8 cellular contexts compared by ENCODE assay signal in genomic region chr5:126450388-126450787, GRCh38. TPM values are rescaled to one million over a fixed set of nuclear protein-coding genes. Genes with fewer than 3 reads are reported as not detected.
A peak's percentile ranks its signal among the peaks of the same experiment; 100 is the strongest.
DNase-seq lines count a peak whose midpoint lies in the region; ATAC-seq and TF ChIP-seq lines count a peak whose summit lies in the region.

No MANE protein-coding gene starts in this region.

- H3K4me1 Mint-ChIP-seq in T-cell (peaks cover 66 to 74% (median 72%) of the 10 kb centered on the region in 3 donors), GM23338 (peaks cover 9% of the 10 kb centered on the region)

- peak overlapping the region; percentile 99 to 100 for H3K27ac Mint-ChIP-seq in T-cell
- H3K27ac Mint-ChIP-seq in GM23338: no peak overlapping the region

- H2AFZ ChIP-seq in GM23338: no peak overlapping the region

- H3K4me3 ChIP-seq in GM23338: no peak overlapping the region

- POLR2A ChIA-PET in T-cell (lab: Charles Lee): interaction anchor here (0.6 to 2.9 kb wide), 11 partner anchors 21 to 1702 kb away, joined by 3 to 38 read pairs (median 4); partner anchors contain the start of gene GRAMD2B (in 2 of the 2)

- no peaks in the 10 kb centered on the region for H3F3A ChIP-seq in GM23338 (replicated peaks; ENCODE audit: low read depth)

- H3K4me3 Mint-ChIP-seq in T-cell: peak overlapping the region; percentile 77 to 85 (median 85)
- H3K4me3 Mint-ChIP-seq in GM23338: no peak overlapping the region

- no peak overlapping the region for H3K27ac ChIP-seq in GM23338 (ENCODE audit: low read depth)

- H3K4me1 ChIP-seq in GM23338 (ENCODE audit: insufficient read depth): peaks cover 3% of the 10 kb centered on the region; the same call in 1 of the 2 replicates

- H3K4me2 ChIP-seq in GM23338: no peak overlapping the region

- H4K20me1 ChIP-seq in GM23338 (replicated peaks; ENCODE audit: insufficient read depth): 0 out of 2 replicates have a peak, but pooled peaks cover 4% of the 10 kb centered on the region

- DNase-seq in T-cell (peak in 13 of 34 experiments; percentile 7 to 52 (median 21)), left lobe of liver (ENCODE audit: low spot score) (no peak), GM23338 (ENCODE audit: low spot score) (no peak), ecto neural progenitor cell (ENCODE audit: low spot score) (no peak), iPS-NIHi11 (ENCODE audit: low spot score) (no peak), NCI-H2081 treated with DMSO at 0.1 percent for 48 hours (lab: John Stamatoyannopoulos, UW) (no peak)

- TF ChIP-seq CTCF in GM23338 (conservative IDR thresholded peaks at IDR 0.05; ENCODE audit: low read depth in 2 of 2): no peak

- H3K36me3 Mint-ChIP-seq in T-cell (peaks cover 10% of the 10 kb centered on the region), GM23338 (ENCODE audit: low read depth) (peaks cover 10% of the 10 kb centered on the region; the same call in 2 of the 3 replicates)

- H3K27me3 ChIP-seq in GM23338 (ENCODE audit: insufficient read depth): no peaks in the 10 kb centered on the region

- peaks cover 4% of the 10 kb centered on the region; the same call in 1 of the 2 replicates for H3K79me2 ChIP-seq in GM23338 (replicated peaks; ENCODE audit: insufficient read depth)

- H3K9me2 ChIP-seq in GM23338 (ENCODE audit: insufficient read depth): 0 out of 2 replicates have a peak, but pooled peaks cover 3% of the 10 kb centered on the region

- H3K27me3 Mint-ChIP-seq in T-cell (no peaks in the 10 kb centered on the region), GM23338 (ENCODE audit: insufficient read depth, low read depth, poor library complexity) (peaks cover 7% of the 10 kb centered on the region)

- CTCF ChIA-PET in T-cell (lab: Charles Lee): interaction anchor here (1.0 to 1.6 kb wide), 5 partner anchors 27 to 106 kb away, joined by 4 to 10 read pairs (median 6); partner anchors contain the start of gene GRAMD2B (in 1 of the 2)

- H3K36me3 ChIP-seq in GM23338 (ENCODE audit: insufficient read depth): no peaks in the 10 kb centered on the region

- ATAC-seq in GM18868 (IDR thresholded peaks at IDR 0.05; ENCODE audit: unreplicated experiment) (peak; percentile 42), HG02623 (IDR thresholded peaks at IDR 0.05; ENCODE audit: unreplicated experiment) (peak; percentile 38), T-cell (replicated peaks in 1 of 4) (peak; percentile 61 to 80 (median 74)), left lobe of liver (peak; percentile 19), GM23338 (no peak)

- H3K9me3 Mint-ChIP-seq in T-cell (no peaks in the 10 kb centered on the region), GM23338 (no peaks in the 10 kb centered on the region)

TF ChIP-seq in GM23338, 12 proteins besides CTCF, POLR2A, EP300 and RAD21 (continues in another document):
- TF ChIP-seq EZH2 (IDR thresholded peaks at IDR 0.05; ENCODE audit: low read depth, unreplicated experiment) (no peak), NANOG (IDR thresholded peaks at IDR 0.05; ENCODE audit: borderline replicate concordance) (no peak), ETS1 (IDR thresholded peaks at IDR 0.05) (no peak), EZH2phosphoT487 (IDR thresholded peaks at IDR 0.05; ENCODE audit: unreplicated experiment) (no peak), ZNF114 (CRISPR knock-in tag; IDR thresholded peaks at IDR 0.05) (no peak), ZNF462 (CRISPR knock-in tag; IDR thresholded peaks at IDR 0.05) (no peak), JUNB (IDR thresholded peaks at IDR 0.05; ENCODE audit: unreplicated experiment) (no peak), ZNF331 (CRISPR knock-in tag; IDR thresholded peaks at IDR 0.05; ENCODE audit: low read depth) (no peak), CREB1 (CRISPR knock-in tag; IDR thresholded peaks at IDR 0.05; ENCODE audit: low read depth) (no peak), STAT1 (IDR thresholded peaks at IDR 0.05; ENCODE audit: unreplicated experiment) (no peak), POLR2AphosphoS5 (IDR thresholded peaks at IDR 0.05; ENCODE audit: low read depth) (no peak)

RNA-seq across cellular contexts. Expression of gene GRAMD2B, which starts 27.2 kb away (rescaled TPM):
- total RNA-seq in T-cell (10 to 100 TPM in 1 of 5 donors, 1 to 10 TPM in 4; 5.7 to 14.1 (median 6.0) TPM), left lobe of liver (18.7 TPM)
- total RNA-seq in GM23338 (2014; rRNA removed; shearing (Covaris generic)): 14.9 and 16.9 TPM in 2 replicates
- 9.7 and 10.7 TPM in 2 replicates for polyA plus RNA-seq in GM23338 (2016; fragmentation: Nextera tagmentation; extraction: Ambion mirVana)
